16 cellular contexts compared by ENCODE assay signal in genomic region chr11:78429209-78429608, GRCh38. TPM values are rescaled to one million over a fixed set of nuclear protein-coding genes. Genes with fewer than 3 reads are reported as not detected.
DNase-seq lines count a peak whose midpoint lies in the region; ATAC-seq and TF ChIP-seq lines count a peak whose summit lies in the region.
"Had no signal": no experiment of that assay in that cellular context is flagged by ENCODE, and none has a peak within 500 bp of the region (broad histone marks: within the 10 kb centered on the region; RNA-seq: fewer than 3 reads in every experiment).

No MANE protein-coding gene starts in this region.

- CTCF ChIA-PET in activated B cell treated with CpG ODN at 0.5 μM for 24 hours (lab: Charles Lee) = interaction anchor here (0.7 to 8.4 kb wide), 7 partner anchors 8 to 351 kb away, joined by 3 to 90 read pairs (median 3); partner anchors contain the start of gene GAB2

- ATAC-seq in activated B cell treated with CpG ODN at 0.5 μM for 24 hours (ENCODE audit: low read depth) = no peak
- ATAC-seq in naive B cell (ENCODE audit: low read depth in 2 of 2) = no peak
- ATAC-seq in HG03520 (IDR thresholded peaks at IDR 0.05; ENCODE audit: unreplicated experiment) = no peak

- H3K27me3 Mint-ChIP-seq in IgD-negative memory B cell = no peaks in the 10 kb centered on the region
- no peaks in the 10 kb centered on the region for H3K27me3 Mint-ChIP-seq in activated B cell treated with CpG ODN at 0.5 μM for 24 hours
- H3K27me3 Mint-ChIP-seq in naive B cell = no peaks in the 10 kb centered on the region

- POLR2A ChIA-PET in activated B cell treated with CpG ODN at 0.5 μM for 24 hours (lab: Charles Lee) = interaction anchor here (0.9 to 6.9 kb wide), 10 partner anchors 8 to 435 kb away, joined by 3 to 113 read pairs (median 3); partner anchors contain the start of genes GAB2 and INTS4

- H3K79me2 ChIP-seq in osteoblast (ENCODE audit: insufficient read depth, low read length) = no peaks in the 10 kb centered on the region

- H3K36me3 ChIP-seq in BLaER1 treated with 17β-estradiol and CSF1 and Interleukin-3, amounts not matched to agents 10 nM and 100 nM = 0 out of 22 replicates have a peak, but pooled peaks cover 0 to 6% (median 0%) of the 10 kb centered on the region in 11 experiments
- H3K36me3 ChIP-seq in osteoblast (ENCODE audit: insufficient read depth, low read length) = no peaks in the 10 kb centered on the region
- H3K36me3 ChIP-seq: HAP-1 had no signal

- H3K4me1 ChIP-seq in BLaER1 treated with 17β-estradiol and CSF1 and Interleukin-3, amounts not matched to agents 10 nM and 100 nM = peaks cover 65 to 83% (median 76%) of the 10 kb centered on the region in 10 experiments
- H3K4me1 ChIP-seq in osteoblast (ENCODE audit: insufficient read depth, low read length) = peaks cover 10% of the 10 kb centered on the region

- peak overlapping the region; percentile 75 to 98 (median 85) for H3K4me2 ChIP-seq in BLaER1 treated with 17β-estradiol and CSF1 and Interleukin-3, amounts not matched to agents 10 nM and 100 nM
- H3K4me2 ChIP-seq in osteoblast (ENCODE audit: insufficient read depth, low read length) = no peak overlapping the region
- H3K4me2 ChIP-seq: SK-N-SH had no signal

- no peak for DNase-seq in activated B cell treated with CpG ODN at 0.5 μM for 24 hours
- DNase-seq in naive B cell = no peak
- DNase-seq in osteoblast (ENCODE audit: insufficient read length, low spot score, missing footprints) = no peak
- DNase-seq in UCSD-AML1 (lab: John Stamatoyannopoulos, UW; ENCODE audit: unreplicated experiment) = no peak
- DNase-seq: COR-L47, DMS153, NCI-H1048, NCI-H1436 treated with DMSO at 0.1 percent for 48 hours, NCI-H2029 treated with DMSO at 0.1 percent for 48 hours, NCI-H510A treated with DMSO at 0.1 percent for 48 hours, Right ventricle myocardium superior, SK-N-SH had no signal

- no peaks in the 10 kb centered on the region for H4K20me1 ChIP-seq in BLaER1 treated with 17β-estradiol and CSF1 and Interleukin-3, amounts not matched to agents 10 nM and 100 nM
- H4K20me1 ChIP-seq in osteoblast (ENCODE audit: insufficient read depth, low read length) = no peaks in the 10 kb centered on the region

- H3K36me3 Mint-ChIP-seq in IgD-negative memory B cell = no peaks in the 10 kb centered on the region
- no peaks in the 10 kb centered on the region for H3K36me3 Mint-ChIP-seq in activated B cell treated with CpG ODN at 0.5 μM for 24 hours (ENCODE audit: low read depth)
- H3K36me3 Mint-ChIP-seq in naive B cell = peaks cover 0 to 5% of the 10 kb centered on the region in 2 donors

- peak overlapping the region; percentile 21 to 69 (median 58); a peak in 19 of 20 replicates for H3K4me3 ChIP-seq in BLaER1 treated with 17β-estradiol and CSF1 and Interleukin-3, amounts not matched to agents 10 nM and 100 nM
- no peak overlapping the region for H3K4me3 ChIP-seq in osteoblast (ENCODE audit: insufficient read depth, low read length)
- H3K4me3 ChIP-seq: HAP-1 had no signal

- intact Hi-C loops in activated B cell treated with CpG ODN at 0.5 μM for 24 hours (cut with micrococcal nuclease) = loop anchor here (1.0 to 2.0 kb wide), 4 partner anchors 9 to 32 kb away; no protein-coding TSS in a partner anchor

- no peaks in the 10 kb centered on the region for H3K9me3 ChIP-seq in BLaER1 treated with 17β-estradiol and CSF1 and Interleukin-3, amounts not matched to agents 10 nM and 100 nM (replicated peaks in 1 of 11)
- H3K9me3 ChIP-seq in osteoblast (ENCODE audit: low read depth, low read length) = no peaks in the 10 kb centered on the region
- H3K9me3 ChIP-seq: HAP-1, SK-N-SH had no signal

- H3K4me3 Mint-ChIP-seq in IgD-negative memory B cell (peak overlapping the region in 3 of 4 donors; percentile 6 to 92 (median 83)), activated B cell treated with CpG ODN at 0.5 μM for 24 hours (peak overlapping the region; percentile 69), naive B cell (peak overlapping the region in 7 of 8 donors; percentile 1 to 85 (median 57))

- peak overlapping the region in 2 of 3 donors; percentile 11 to 79 for H3K27ac Mint-ChIP-seq in IgD-negative memory B cell
- H3K27ac Mint-ChIP-seq in activated B cell treated with CpG ODN at 0.5 μM for 24 hours = peak overlapping the region; percentile 90
- peak overlapping the region in 5 of 6 donors; percentile 46 to 96 (median 83) for H3K27ac Mint-ChIP-seq in naive B cell

- peak overlapping the region; percentile 75 to 97 (median 81) for H3K9ac ChIP-seq in BLaER1 treated with 17β-estradiol and CSF1 and Interleukin-3, amounts not matched to agents 10 nM and 100 nM
- H3K9ac ChIP-seq: SK-N-SH had no signal

- TF ChIP-seq CTCF in activated B cell treated with CpG ODN at 0.5 μM for 24 hours (IDR thresholded peaks at IDR 0.05) = no peak
- TF ChIP-seq CTCF in osteoblast (IDR thresholded peaks at IDR 0.05; ENCODE audit: extremely low read depth, low read depth, low read length) = no peak

- no peaks in the 10 kb centered on the region for H3K27me3 ChIP-seq in BLaER1 treated with 17β-estradiol and CSF1 and Interleukin-3, amounts not matched to agents 10 nM and 100 nM
- H3K27me3 ChIP-seq in osteoblast (ENCODE audit: insufficient read depth, low read length) = no peaks in the 10 kb centered on the region

- peaks cover 38 to 46% (median 42%) of the 10 kb centered on the region in 3 donors for H3K4me1 Mint-ChIP-seq in IgD-negative memory B cell
- peaks cover 69% of the 10 kb centered on the region for H3K4me1 Mint-ChIP-seq in activated B cell treated with CpG ODN at 0.5 μM for 24 hours
- H3K4me1 Mint-ChIP-seq in naive B cell = peaks cover 42 to 59% (median 57%) of the 10 kb centered on the region in 3 donors

- H2AFZ ChIP-seq in osteoblast (ENCODE audit: low read length) = no peak overlapping the region

- H3K27ac ChIP-seq in BLaER1 treated with 17β-estradiol and CSF1 and Interleukin-3, amounts not matched to agents 10 nM and 100 nM = peak overlapping the region; percentile 97 to 99 (median 99)
- no peak overlapping the region for H3K27ac ChIP-seq in osteoblast (ENCODE audit: low read depth, low read length)

- H3K9me3 Mint-ChIP-seq in IgD-negative memory B cell = no peaks in the 10 kb centered on the region
- H3K9me3 Mint-ChIP-seq in activated B cell treated with CpG ODN at 0.5 μM for 24 hours = no peaks in the 10 kb centered on the region
- H3K9me3 Mint-ChIP-seq in naive B cell = peaks cover 0 to 4% (median 0%) of the 10 kb centered on the region in 7 donors

RNA-seq across cellular contexts. Expression of gene GAB2, which starts 11.6 kb away (rescaled TPM):
- polyA plus RNA-seq in IgD-negative memory B cell = 4.2 TPM
- 22.4 and 22.7 TPM in 2 replicates for total RNA-seq in activated B cell treated with CpG ODN at 0.5 μM for 24 hours
- polyA plus RNA-seq in naive B cell (ENCODE audit: low read depth in 6 of 6) = 1 to 10 TPM in 4 of 6 donors, under 1 TPM in 2; 0.71 to 4.2 (median 2.2) TPM
- total RNA-seq in osteoblast = 18.3 and 18.5 TPM in 2 replicates
